10 cellular contexts compared by ENCODE assay signal in the genomic region with DNA sequence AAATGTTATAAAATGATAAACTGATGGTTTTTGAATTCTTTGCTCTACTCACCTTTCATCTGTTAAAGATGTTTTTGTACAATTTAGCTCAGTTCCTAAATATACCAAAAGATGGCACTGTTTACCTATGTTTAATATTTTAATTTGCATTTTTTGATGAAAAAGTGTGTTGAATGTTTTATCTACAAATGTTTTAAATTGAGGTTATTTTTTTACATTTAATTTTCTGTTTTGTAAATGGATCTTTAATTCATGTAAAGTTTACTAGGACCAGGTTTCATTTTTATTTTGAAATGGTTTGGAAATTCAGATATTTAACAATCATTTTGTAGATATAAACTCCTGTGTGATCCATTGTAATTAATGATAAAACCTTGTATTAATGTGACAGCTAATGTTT. TPM values are rescaled to one million over a fixed set of nuclear protein-coding genes. Genes with fewer than 3 reads are reported as not detected.
DNase-seq lines count a peak whose midpoint lies in the region; ATAC-seq and TF ChIP-seq lines count a peak whose summit lies in the region.
"Had no signal": no experiment of that assay in that cellular context is flagged by ENCODE, and none has a peak within 500 bp of the region (broad histone marks: within the 10 kb centered on the region; RNA-seq: fewer than 3 reads in every experiment).

No MANE protein-coding gene starts in this region.

- H3K27me3 ChIP-seq in left lung: no peaks in the 10 kb centered on the region
- H3K27me3 ChIP-seq: SJCRH30 had no signal

- H3K36me3 Mint-ChIP-seq in Calu3 (ENCODE audit: insufficient read depth, unreplicated experiment) (peaks cover 4% of the 10 kb centered on the region), WTC11 (peaks cover 3% of the 10 kb centered on the region; the same call in 1 of the 2 replicates)

- H3K36me3 ChIP-seq in left lung: no peaks in the 10 kb centered on the region
- H3K36me3 ChIP-seq: SJCRH30 had no signal

- H3K27me3 Mint-ChIP-seq in Calu3 (ENCODE audit: unreplicated experiment): no peaks in the 10 kb centered on the region
- H3K27me3 Mint-ChIP-seq in WTC11 (ENCODE audit: low read depth): no peaks in the 10 kb centered on the region
- H3K27me3 Mint-ChIP-seq: naive thymus-derived CD8-positive, alpha-beta T cell had no signal

- H3K9me3 ChIP-seq in left lung: no peaks in the 10 kb centered on the region
- H3K9me3 ChIP-seq: SJCRH30 had no signal

- no peak for ATAC-seq in WTC11
- ATAC-seq in left lung: peak; percentile 49
- ATAC-seq in HG02840 (IDR thresholded peaks at IDR 0.05; ENCODE audit: low FRiP score, unreplicated experiment): no peak
- no peak for ATAC-seq in esophagus mucosa
- no peak for ATAC-seq in GM19467 (IDR thresholded peaks at IDR 0.05; ENCODE audit: unreplicated experiment)
- ATAC-seq: naive thymus-derived CD8-positive, alpha-beta T cell had no signal

- in situ Hi-C loops in KBM-7 (cut with MboI; ENCODE audit: low pct_unique_long_range_greater_than_20kb, low sequenced_read_pairs): loop anchor here (25.0 kb wide), 1 partner anchor 1023 kb away; a partner anchor contains a TSS

- TF ChIP-seq CTCF in Calu3 (IDR thresholded peaks at IDR 0.05; ENCODE audit: unreplicated experiment) (peak; percentile 69), WTC11 (IDR thresholded peaks at IDR 0.05) (peak; percentile 51; the same call in 1 of the 2 replicates), left lung (IDR thresholded peaks at IDR 0.05) (peak; percentile 48 to 54)

- H3K4me1 Mint-ChIP-seq in Calu3 (ENCODE audit: low read depth, unreplicated experiment) (peaks cover 9% of the 10 kb centered on the region), WTC11 (peaks cover 28% of the 10 kb centered on the region)

- POLR2A ChIA-PET in WTC11 (lab: Charles Lee): interaction anchor here (1.6 kb wide), 1 partner anchor 1024 kb away, joined by 3 read pairs; no protein-coding TSS in a partner anchor

- CTCF ChIA-PET in Calu3 (lab: Charles Lee) (interaction anchor here (0.6 to 1.9 kb wide), 14 partner anchors 9 to 1029 kb away, joined by 3 to 33 read pairs (median 4); a partner anchor contains a TSS), WTC11 (lab: Charles Lee) (interaction anchor here (0.5 to 2.4 kb wide), 11 partner anchors 12 to 1038 kb away, joined by 3 to 19 read pairs (median 4); a partner anchor contains a TSS)

- no peak overlapping the region for H3K4me3 ChIP-seq in left lung
- H3K4me3 ChIP-seq: SJCRH30 had no signal

- H3K27ac Mint-ChIP-seq in Calu3 (ENCODE audit: unreplicated experiment): no peak overlapping the region
- no peak overlapping the region for H3K27ac Mint-ChIP-seq in WTC11
- H3K27ac Mint-ChIP-seq: naive thymus-derived CD8-positive, alpha-beta T cell had no signal

- H3K4me3 Mint-ChIP-seq in Calu3 (ENCODE audit: low read depth, unreplicated experiment) (no peak overlapping the region), WTC11 (no peak overlapping the region)
- H3K4me3 Mint-ChIP-seq: naive thymus-derived CD8-positive, alpha-beta T cell had no signal

- H3K4me1 ChIP-seq in left lung: no peaks in the 10 kb centered on the region
- H3K4me1 ChIP-seq: SJCRH30 had no signal

- DNase-seq in Calu3: no peak
- peak; percentile 67 for DNase-seq in KBM-7
- DNase-seq in WTC11 (ENCODE audit: low spot score): no peak
- DNase-seq in left lung: no peak
- DNase-seq in HK-2 (ENCODE audit: unreplicated experiment): no peak

- H3K27ac ChIP-seq in left lung: no peak overlapping the region
- H3K27ac ChIP-seq: SJCRH30 had no signal

- intact Hi-C loops in Calu3 (cut with micrococcal nuclease; ENCODE audit: unreplicated experiment): loop anchor here (1.0 to 10.0 kb wide), 4 partner anchors 313 to 1381 kb away; no protein-coding TSS in a partner anchor
- intact Hi-C loops in left lung (cut with DNase I): loop anchor here in 1 of 2 donors (10.0 kb wide), 1 partner anchor 1021 kb away; no protein-coding TSS in a partner anchor

- no TSS peak for BruUV-seq in Calu3 (replicated peaks; lab: Mats Ljungman, UMichigan)

- H3K9me3 Mint-ChIP-seq in Calu3 (ENCODE audit: low read depth, unreplicated experiment): peaks cover 2% of the 10 kb centered on the region
- no peaks in the 10 kb centered on the region for H3K9me3 Mint-ChIP-seq in WTC11
- H3K9me3 Mint-ChIP-seq: naive thymus-derived CD8-positive, alpha-beta T cell had no signal

TF ChIP-seq in WTC11, 78 proteins besides CTCF, POLR2A, EP300 and RAD21:
- TF ChIP-seq PRRX2 (CRISPR knock-in tag; IDR thresholded peaks at IDR 0.05): no peak
- no peak for TF ChIP-seq ETV6 (CRISPR knock-in tag; IDR thresholded peaks at IDR 0.05)
- no peak for TF ChIP-seq NR2C2 (CRISPR knock-in tag; IDR thresholded peaks at IDR 0.05)
- TF ChIP-seq, protein P1, sequence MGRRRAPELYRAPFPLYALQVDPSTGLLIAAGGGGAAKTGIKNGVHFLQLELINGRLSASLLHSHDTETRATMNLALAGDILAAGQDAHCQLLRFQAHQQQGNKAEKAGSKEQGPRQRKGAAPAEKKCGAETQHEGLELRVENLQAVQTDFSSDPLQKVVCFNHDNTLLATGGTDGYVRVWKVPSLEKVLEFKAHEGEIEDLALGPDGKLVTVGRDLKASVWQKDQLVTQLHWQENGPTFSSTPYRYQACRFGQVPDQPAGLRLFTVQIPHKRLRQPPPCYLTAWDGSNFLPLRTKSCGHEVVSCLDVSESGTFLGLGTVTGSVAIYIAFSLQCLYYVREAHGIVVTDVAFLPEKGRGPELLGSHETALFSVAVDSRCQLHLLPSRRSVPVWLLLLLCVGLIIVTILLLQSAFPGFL (CRISPR knock-in tag; IDR thresholded peaks at IDR 0.05; ENCODE audit: borderline replicate concordance): no peak
- TF ChIP-seq, protein P2, sequence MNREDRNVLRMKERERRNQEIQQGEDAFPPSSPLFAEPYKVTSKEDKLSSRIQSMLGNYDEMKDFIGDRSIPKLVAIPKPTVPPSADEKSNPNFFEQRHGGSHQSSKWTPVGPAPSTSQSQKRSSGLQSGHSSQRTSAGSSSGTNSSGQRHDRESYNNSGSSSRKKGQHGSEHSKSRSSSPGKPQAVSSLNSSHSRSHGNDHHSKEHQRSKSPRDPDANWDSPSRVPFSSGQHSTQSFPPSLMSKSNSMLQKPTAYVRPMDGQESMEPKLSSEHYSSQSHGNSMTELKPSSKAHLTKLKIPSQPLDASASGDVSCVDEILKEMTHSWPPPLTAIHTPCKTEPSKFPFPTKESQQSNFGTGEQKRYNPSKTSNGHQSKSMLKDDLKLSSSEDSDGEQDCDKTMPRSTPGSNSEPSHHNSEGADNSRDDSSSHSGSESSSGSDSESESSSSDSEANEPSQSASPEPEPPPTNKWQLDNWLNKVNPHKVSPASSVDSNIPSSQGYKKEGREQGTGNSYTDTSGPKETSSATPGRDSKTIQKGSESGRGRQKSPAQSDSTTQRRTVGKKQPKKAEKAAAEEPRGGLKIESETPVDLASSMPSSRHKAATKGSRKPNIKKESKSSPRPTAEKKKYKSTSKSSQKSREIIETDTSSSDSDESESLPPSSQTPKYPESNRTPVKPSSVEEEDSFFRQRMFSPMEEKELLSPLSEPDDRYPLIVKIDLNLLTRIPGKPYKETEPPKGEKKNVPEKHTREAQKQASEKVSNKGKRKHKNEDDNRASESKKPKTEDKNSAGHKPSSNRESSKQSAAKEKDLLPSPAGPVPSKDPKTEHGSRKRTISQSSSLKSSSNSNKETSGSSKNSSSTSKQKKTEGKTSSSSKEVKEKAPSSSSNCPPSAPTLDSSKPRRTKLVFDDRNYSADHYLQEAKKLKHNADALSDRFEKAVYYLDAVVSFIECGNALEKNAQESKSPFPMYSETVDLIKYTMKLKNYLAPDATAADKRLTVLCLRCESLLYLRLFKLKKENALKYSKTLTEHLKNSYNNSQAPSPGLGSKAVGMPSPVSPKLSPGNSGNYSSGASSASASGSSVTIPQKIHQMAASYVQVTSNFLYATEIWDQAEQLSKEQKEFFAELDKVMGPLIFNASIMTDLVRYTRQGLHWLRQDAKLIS (CRISPR knock-in tag; IDR thresholded peaks at IDR 0.05; ENCODE audit: borderline replicate concordance): no peak
- TF ChIP-seq, protein P3, sequence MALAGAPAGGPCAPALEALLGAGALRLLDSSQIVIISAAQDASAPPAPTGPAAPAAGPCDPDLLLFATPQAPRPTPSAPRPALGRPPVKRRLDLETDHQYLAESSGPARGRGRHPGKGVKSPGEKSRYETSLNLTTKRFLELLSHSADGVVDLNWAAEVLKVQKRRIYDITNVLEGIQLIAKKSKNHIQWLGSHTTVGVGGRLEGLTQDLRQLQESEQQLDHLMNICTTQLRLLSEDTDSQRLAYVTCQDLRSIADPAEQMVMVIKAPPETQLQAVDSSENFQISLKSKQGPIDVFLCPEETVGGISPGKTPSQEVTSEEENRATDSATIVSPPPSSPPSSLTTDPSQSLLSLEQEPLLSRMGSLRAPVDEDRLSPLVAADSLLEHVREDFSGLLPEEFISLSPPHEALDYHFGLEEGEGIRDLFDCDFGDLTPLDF (CRISPR knock-in tag; IDR thresholded peaks at IDR 0.05): no peak

RNA-seq across cellular contexts. Expression of a gene that starts 30.0 kb away (rescaled TPM):
- 37.8 and 39.6 TPM in 2 replicates for total RNA-seq in Calu3 (2022)
- total RNA-seq in WTC11 (2021): 20.6 to 21.9 TPM (median 21.6 TPM) in 3 replicates
- 10 to 100 TPM; 13.6 to 14.0 TPM for total RNA-seq in left lung
- 8.2 TPM for total RNA-seq in esophagus mucosa
